Comparison of ENCODE assay signal across 7 cellular contexts in genomic region chr19:7051421-7051820, GRCh38. TPM values are rescaled to one million over a fixed set of nuclear protein-coding genes. Genes with fewer than 3 reads are reported as not detected.
"Had no signal": no experiment of that assay in that cellular context is flagged by ENCODE, and none has a peak within 500 bp of the region (broad histone marks: within the 10 kb centered on the region; RNA-seq: fewer than 3 reads in every experiment).

No MANE protein-coding gene starts in this region.

RNA-seq across cellular contexts. Expression of gene MBD3L2, which starts 2.3 kb away (rescaled TPM):
- total RNA-seq: GM23248, GM23338, H1, H4, H7, H9, HFFc6 had no signal
- polyA plus RNA-seq: GM23248, GM23338, H1 had no signal

RNA-seq across cellular contexts. Expression of gene MBD3L3, which starts 7.1 kb away (rescaled TPM):
- total RNA-seq: GM23248, GM23338, H1, H4, H7, H9, HFFc6 had no signal
- polyA plus RNA-seq: GM23248, GM23338, H1 had no signal

RNA-seq across cellular contexts. Expression of gene MBD3L4, which starts 11.4 kb away (rescaled TPM):
- total RNA-seq: GM23248, GM23338, H1, H4, H7, H9, HFFc6 had no signal
- polyA plus RNA-seq: GM23248, GM23338, H1 had no signal

RNA-seq across cellular contexts. Expression of gene MBD3L5, which starts 21.0 kb away (rescaled TPM):
- total RNA-seq: GM23248, GM23338, H1, H4, H7, H9, HFFc6 had no signal
- polyA plus RNA-seq: GM23248, GM23338, H1 had no signal
